In genomic region chr18:79749251-79750191, GRCh38 we compare ENCODE assay signal across 15 cellular contexts. TPM values are rescaled to one million over a fixed set of nuclear protein-coding genes. Genes with fewer than 3 reads are reported as not detected.
DNase-seq lines count a peak whose midpoint lies in the region; ATAC-seq and TF ChIP-seq lines count a peak whose summit lies in the region.
"Had no signal": no experiment of that assay in that cellular context is flagged by ENCODE, and none has a peak within 500 bp of the region (broad histone marks: within the 10 kb centered on the region; RNA-seq: fewer than 3 reads in every experiment).

No MANE protein-coding gene starts in this region.

- WGBS in esophagus muscularis mucosa = 80% methylated on average over 49 of the region's 49 CpGs
- 94% methylated on average over 40 of the region's 49 CpGs for WGBS in SK-N-SH (ENCODE audit: low lambda C conversion rate)

- H3K36me3 ChIP-seq in left lung = peaks cover 0 to 57% of the 10 kb centered on the region in 2 donors
- peaks cover 20 to 63% (median 41%) of the 10 kb centered on the region in 4 donors for H3K36me3 ChIP-seq in esophagus muscularis mucosa
- H3K36me3 ChIP-seq in SK-N-SH (replicated peaks in 1 of 2; ENCODE audit: control insufficient read depth in 1 of 2, insufficient read depth in 2 of 2, low read length in 1 of 2) = peaks cover 12 to 17% of the 10 kb centered on the region in 2 experiments
- H3K36me3 ChIP-seq: BE2C had no signal

- H3K27ac Mint-ChIP-seq in WTC11 = peak overlapping the region; percentile 34; the same call in 1 of the 2 replicates
- no peak overlapping the region for H3K27ac Mint-ChIP-seq in activated CD8-positive, alpha-beta T cell treated with anti-CD3 and anti-CD28 coated beads, Interleukin-2, amount 10 ng/mL, durations not matched to agents 7 days and 5 days
- H3K27ac Mint-ChIP-seq: activated T-helper 2 cell treated with anti-CD3 and anti-CD28 coated beads, Interferon-gamma antibody, Interleukin-2, Interleukin-4, amounts not matched to agents 10 μg/mL and 5 μg/mL and 100 μg/mL, durations not matched to agents 14 hours and 24 hours and 36 hours had no signal

- TF ChIP-seq POLR2A in esophagus muscularis mucosa (IDR thresholded peaks at IDR 0.05; ENCODE audit: low read depth) = no peak

- CTCF ChIA-PET in WTC11 (lab: Charles Lee) = interaction anchor here (0.7 kb wide), 1 partner anchor 163 kb away, joined by 4 read pairs; no protein-coding TSS in a partner anchor
- CTCF ChIA-PET in activated CD8-positive, alpha-beta T cell treated with anti-CD3 and anti-CD28 coated beads, Interleukin-2, amount 10 ng/mL, durations not matched to agents 7 days and 5 days (lab: Charles Lee) = no interaction called here
- CTCF ChIA-PET in SK-N-SH (lab: Yijun Ruan, JAX) = no interaction called here

- intact Hi-C loops in left lung (cut with DNase I) = no loop called here
- intact Hi-C loops in esophagus muscularis mucosa (cut with DNase I) = no loop called here

- H3K4me1 ChIP-seq in left lung (no peaks in the 10 kb centered on the region), esophagus muscularis mucosa (peaks cover 0 to 8% (median 0%) of the 10 kb centered on the region in 4 donors), SK-N-SH (ENCODE audit: control insufficient read depth in 1 of 2, insufficient read depth in 2 of 2, low read depth in 1 of 2, low read length in 1 of 2) (no peaks in the 10 kb centered on the region)
- H3K4me1 ChIP-seq: BE2C had no signal

- no peak overlapping the region for H3K4me3 Mint-ChIP-seq in WTC11
- H3K4me3 Mint-ChIP-seq in activated CD8-positive, alpha-beta T cell treated with anti-CD3 and anti-CD28 coated beads, Interleukin-2, amount 10 ng/mL, durations not matched to agents 7 days and 5 days = no peak overlapping the region

- no peaks in the 10 kb centered on the region for H4K20me1 ChIP-seq in SK-N-SH (ENCODE audit: insufficient read depth)

- H3K36me3 Mint-ChIP-seq in WTC11 = peaks cover 15% of the 10 kb centered on the region
- H3K36me3 Mint-ChIP-seq in activated CD8-positive, alpha-beta T cell treated with anti-CD3 and anti-CD28 coated beads, Interleukin-2, amount 10 ng/mL, durations not matched to agents 7 days and 5 days (ENCODE audit: low read depth) = peaks cover 43% of the 10 kb centered on the region

- POLR2A ChIA-PET in WTC11 (lab: Charles Lee) (no interaction called here), SK-N-SH (lab: Yijun Ruan, JAX) (no interaction called here)
- POLR2A ChIA-PET in activated CD8-positive, alpha-beta T cell treated with anti-CD3 and anti-CD28 coated beads, Interleukin-2, amount 10 ng/mL, durations not matched to agents 7 days and 5 days (lab: Charles Lee) = no interaction called here

- no peaks in the 10 kb centered on the region for H3K4me1 Mint-ChIP-seq in WTC11
- H3K4me1 Mint-ChIP-seq in activated CD8-positive, alpha-beta T cell treated with anti-CD3 and anti-CD28 coated beads, Interleukin-2, amount 10 ng/mL, durations not matched to agents 7 days and 5 days (ENCODE audit: low read depth) = no peaks in the 10 kb centered on the region

- H3K27me3 ChIP-seq in left lung (no peaks in the 10 kb centered on the region), esophagus muscularis mucosa (no peaks in the 10 kb centered on the region), SK-N-SH (ENCODE audit: insufficient read depth) (no peaks in the 10 kb centered on the region)
- H3K27me3 ChIP-seq: BE2C had no signal

- H3F3A ChIP-seq in SK-N-SH (replicated peaks; ENCODE audit: insufficient read depth) = no peaks in the 10 kb centered on the region

- ATAC-seq in WTC11 = no peak
- no peak for ATAC-seq in left lung
- no peak for ATAC-seq in activated CD8-positive, alpha-beta T cell treated with anti-CD3 and anti-CD28 coated beads, Interleukin-2, amount 10 ng/mL, durations not matched to agents 7 days and 5 days

- DNase-seq in NCI-H1417 (lab: John Stamatoyannopoulos, UW) (peak in 2 of 3 experiments; percentile 64 to 84), WTC11 (ENCODE audit: low spot score) (no peak), left lung (peak; percentile 31 to 58), superior temporal gyrus (ENCODE audit: extremely low spot score) (peak; percentile 29), esophagus muscularis mucosa (ENCODE audit: extremely low spot score) (no peak), SK-N-SH (no peak)
- no peak for DNase-seq in activated CD8-positive, alpha-beta T cell treated with anti-CD3 and anti-CD28 coated beads, Interleukin-2, amount 10 ng/mL, durations not matched to agents 7 days and 5 days
- DNase-seq: BE2C, MM.1S, NCI-H2029 treated with DMSO at 0.1 percent for 48 hours had no signal

- H3K9me3 ChIP-seq in left lung = peaks cover 0 to 5% of the 10 kb centered on the region in 2 donors
- no peaks in the 10 kb centered on the region for H3K9me3 ChIP-seq in esophagus muscularis mucosa
- no peaks in the 10 kb centered on the region for H3K9me3 ChIP-seq in SK-N-SH
- H3K9me3 ChIP-seq: BE2C, thoracic aorta had no signal

- H3K79me2 ChIP-seq in SK-N-SH (ENCODE audit: insufficient read depth) = no peaks in the 10 kb centered on the region

- H3K9me2 ChIP-seq in SK-N-SH = no peaks in the 10 kb centered on the region

- H3K27me3 Mint-ChIP-seq in WTC11 (ENCODE audit: low read depth) = no peaks in the 10 kb centered on the region
- H3K27me3 Mint-ChIP-seq in activated CD8-positive, alpha-beta T cell treated with anti-CD3 and anti-CD28 coated beads, Interleukin-2, amount 10 ng/mL, durations not matched to agents 7 days and 5 days (ENCODE audit: low read depth) = no peaks in the 10 kb centered on the region

- H3K9ac ChIP-seq in SK-N-SH = no peak overlapping the region

- no peak overlapping the region for H3K27ac ChIP-seq in left lung
- no peak overlapping the region for H3K27ac ChIP-seq in esophagus muscularis mucosa (replicated peaks in 1 of 4)
- H3K27ac ChIP-seq in SK-N-SH (ENCODE audit: low read depth in 2 of 2, low read length in 1 of 2) = no peak overlapping the region
- H3K27ac ChIP-seq: epithelial cell of prostate, thoracic aorta had no signal

- TF ChIP-seq EP300 in esophagus muscularis mucosa (IDR thresholded peaks at IDR 0.05) = no peak
- no peak for TF ChIP-seq EP300 in SK-N-SH (IDR thresholded peaks at IDR 0.05; ENCODE audit: borderline replicate concordance in 1 of 2, low read depth in 1 of 2, low read length in 1 of 2)

- H3K4me3 ChIP-seq in left lung (no peak overlapping the region), esophagus muscularis mucosa (no peak overlapping the region), SK-N-SH (ENCODE audit: low read depth in 2 of 2, low read length in 1 of 2) (no peak overlapping the region)
- H3K4me3 ChIP-seq: skin epidermis, thoracic aorta had no signal

- no peaks in the 10 kb centered on the region for H3K9me3 Mint-ChIP-seq in WTC11
- H3K9me3 Mint-ChIP-seq in activated CD8-positive, alpha-beta T cell treated with anti-CD3 and anti-CD28 coated beads, Interleukin-2, amount 10 ng/mL, durations not matched to agents 7 days and 5 days (ENCODE audit: insufficient read depth) = no peaks in the 10 kb centered on the region
- H3K9me3 Mint-ChIP-seq: activated T-helper 2 cell treated with anti-CD3 and anti-CD28 coated beads, Interferon-gamma antibody, Interleukin-2, Interleukin-4, amounts not matched to agents 10 μg/mL and 5 μg/mL and 100 μg/mL, durations not matched to agents 14 hours and 24 hours and 36 hours had no signal

- H3K4me2 ChIP-seq in SK-N-SH = no peak overlapping the region

- H2AFZ ChIP-seq in SK-N-SH (ENCODE audit: low read depth) = no peak overlapping the region

- no peak for TF ChIP-seq CTCF in WTC11 (IDR thresholded peaks at IDR 0.05)
- TF ChIP-seq CTCF in left lung (IDR thresholded peaks at IDR 0.05) = no peak
- TF ChIP-seq CTCF in esophagus muscularis mucosa (IDR thresholded peaks at IDR 0.05) = no peak
- no peak for TF ChIP-seq CTCF in SK-N-SH (IDR thresholded peaks at IDR 0.05)

- TF ChIP-seq RAD21 in SK-N-SH (IDR thresholded peaks at IDR 0.05; ENCODE audit: low read length) = no peak

TF ChIP-seq in WTC11, 78 proteins besides CTCF, POLR2A, EP300 and RAD21 (continues in another document):
- TF ChIP-seq ZNF219 (CRISPR knock-in tag; IDR thresholded peaks at IDR 0.05; ENCODE audit: borderline replicate concordance) = no peak

TF ChIP-seq in SK-N-SH, 30 proteins besides CTCF, POLR2A, EP300 and RAD21 (continues in another document):
- TF ChIP-seq SIN3A (IDR thresholded peaks at IDR 0.05; ENCODE audit: borderline replicate concordance, low read depth, low read length) (no peak), RCOR1 (IDR thresholded peaks at IDR 0.05; ENCODE audit: low read length) (no peak), POLR2AphosphoS5 (IDR thresholded peaks at IDR 0.05; ENCODE audit: low read depth, low read length) (no peak), CHD2 (IDR thresholded peaks at IDR 0.05; ENCODE audit: low read length, partially characterized antibody) (no peak), MAX (IDR thresholded peaks at IDR 0.05; ENCODE audit: low read depth) (no peak), MEF2A (IDR thresholded peaks at IDR 0.05; ENCODE audit: borderline replicate concordance, low read depth) (no peak), GATA2 (CRISPR knock-in tag; IDR thresholded peaks at IDR 0.05) (no peak), MXI1 (IDR thresholded peaks at IDR 0.05; ENCODE audit: low read depth, low read length) (no peak), RXRA (IDR thresholded peaks at IDR 0.05; ENCODE audit: borderline replicate concordance, low read depth) (no peak), FOSL2 (IDR thresholded peaks at IDR 0.05; ENCODE audit: borderline replicate concordance, low read depth) (no peak), TAF1 (IDR thresholded peaks at IDR 0.05; ENCODE audit: borderline replicate concordance, low read depth, low read length) (no peak), IRF3 (IDR thresholded peaks at IDR 0.05; ENCODE audit: low read depth, low read length) (no peak)

RNA-seq across cellular contexts. Expression of gene KCNG2, which starts 48.2 kb away (rescaled TPM):
- 0.34 to 0.62 TPM (median 0.50 TPM) in 3 replicates for total RNA-seq in WTC11 (2021)
- total RNA-seq in left lung = 1 to 10 TPM in 1 of 2 donors, under 1 TPM in 1; 0.20 to 1.1 TPM
- total RNA-seq in esophagus muscularis mucosa = 1 to 10 TPM in 1 of 4 donors, not detected in 3; 1.7 TPM
- total RNA-seq in activated CD8-positive, alpha-beta T cell treated with anti-CD3 and anti-CD28 coated beads, Interleukin-2, amount 10 ng/mL, durations not matched to agents 7 days and 5 days = not detected
- polyA plus RNA-seq in SK-N-SH (2012; rRNA removed) = not detected in 2 replicates
- not detected in 2 replicates for polyA plus RNA-seq in SK-N-SH (2012; cell fraction: cytosol; rRNA removed)
- not detected in 2 replicates for polyA plus RNA-seq in SK-N-SH (2012; cell fraction: nucleus; rRNA removed)
- total RNA-seq: activated T-helper 2 cell treated with anti-CD3 and anti-CD28 coated beads, Interferon-gamma antibody, Interleukin-2, Interleukin-4, amounts not matched to agents 10 μg/mL and 5 μg/mL and 100 μg/mL, durations not matched to agents 14 hours and 24 hours and 36 hours; glomerular endothelial cell had no signal

Comparison
In these comparisons a context has a peak if more than half of its experiments do, and no peak if none do; other contexts are left out.
1. DNase-seq: peak in NCI-H1417 (2 of 3), left lung (2 of 2) and superior temporal gyrus (single experiment); none in WTC11 (single experiment), esophagus muscularis mucosa (single experiment), activated CD8-positive, alpha-beta T cell treated with anti-CD3 and anti-CD28 coated beads, Interleukin-2, amount 10 ng/mL, durations not matched to agents 7 days and 5 days (single experiment) and SK-N-SH (single experiment).